In the genomic region with DNA sequence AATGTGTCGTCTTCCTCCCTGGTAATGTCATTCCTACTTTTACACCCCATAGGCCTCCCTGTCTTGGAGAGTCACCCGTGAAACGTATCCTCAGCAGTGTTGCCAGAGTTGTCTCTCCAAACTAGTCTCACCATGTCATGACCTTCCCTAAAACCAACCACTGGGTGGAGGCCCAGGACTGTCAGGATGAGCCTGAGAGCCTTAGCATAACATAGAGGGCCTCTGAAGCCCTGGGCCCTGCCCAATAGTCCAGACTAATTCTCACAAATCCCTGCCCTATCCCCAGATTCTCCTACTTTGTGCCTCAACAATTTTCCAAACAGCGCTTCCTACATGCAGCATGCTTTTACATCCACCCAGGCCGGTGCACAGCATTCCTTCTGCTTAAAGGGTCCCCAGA, we compare ENCODE assay signal across 20 cellular contexts. TPM values are rescaled to one million over a fixed set of nuclear protein-coding genes. Genes with fewer than 3 reads are reported as not detected.
DNase-seq lines count a peak whose midpoint lies in the region; ATAC-seq and TF ChIP-seq lines count a peak whose summit lies in the region.
"Had no signal": no experiment of that assay in that cellular context is flagged by ENCODE, and none has a peak within 500 bp of the region (broad histone marks: within the 10 kb centered on the region; RNA-seq: fewer than 3 reads in every experiment).

No MANE protein-coding gene starts in this region.

- TF ChIP-seq POLR2A in right lobe of liver (IDR thresholded peaks at IDR 0.05): no peak
- no peak for TF ChIP-seq POLR2A in testis (IDR thresholded peaks at IDR 0.05)

- ATAC-seq in right lobe of liver: peak; percentile 79 to 90 (median 85)
- no peak for ATAC-seq in HG02571 (IDR thresholded peaks at IDR 0.05; ENCODE audit: unreplicated experiment)
- ATAC-seq: CD8-positive, alpha-beta T cell had no signal

- no peaks in the 10 kb centered on the region for H3K9me3 Mint-ChIP-seq in endodermal cell
- H3K9me3 Mint-ChIP-seq: CD8-positive, alpha-beta T cell; HFFc6 had no signal

- H3K27ac ChIP-seq in endodermal cell (ENCODE audit: low read depth, low read length) (no peak overlapping the region), right lobe of liver (no peak overlapping the region), testis (no peak overlapping the region)
- H3K27ac ChIP-seq: GM23248, HL-60 had no signal

- H3K27me3 ChIP-seq in endodermal cell (ENCODE audit: control insufficient read depth, insufficient read depth, low read length, poor library complexity, severe bottlenecking) (no peaks in the 10 kb centered on the region), right lobe of liver (no peaks in the 10 kb centered on the region), testis (no peaks in the 10 kb centered on the region)

- H3K27me3 Mint-ChIP-seq in endodermal cell (ENCODE audit: insufficient read depth): peaks cover 3% of the 10 kb centered on the region

- no peak overlapping the region for H3K27ac Mint-ChIP-seq in endodermal cell
- H3K27ac Mint-ChIP-seq: CD14-positive monocyte; CD8-positive, alpha-beta T cell; HFFc6 had no signal

- H3K4me1 ChIP-seq in endodermal cell (ENCODE audit: control insufficient read depth, insufficient read depth, low read length) (no peaks in the 10 kb centered on the region), right lobe of liver (peaks cover 0 to 18% (median 4%) of the 10 kb centered on the region in 4 donors), testis (peaks cover 2% of the 10 kb centered on the region)

- H3K36me3 Mint-ChIP-seq in endodermal cell (ENCODE audit: low read depth): no peaks in the 10 kb centered on the region
- H3K36me3 Mint-ChIP-seq: CD14-positive monocyte; CD8-positive, alpha-beta T cell had no signal

- H3K36me3 ChIP-seq in endodermal cell (ENCODE audit: control insufficient read depth, insufficient read depth, low read length): no peaks in the 10 kb centered on the region
- H3K36me3 ChIP-seq in right lobe of liver: no peaks in the 10 kb centered on the region
- H3K36me3 ChIP-seq in testis (ENCODE audit: low read depth, missing control alignments): no peaks in the 10 kb centered on the region

- intact Hi-C loops in right lobe of liver (cut with DNase I) (loop anchor here in 1 of 2 donors (10.0 kb wide), 1 partner anchor 127 kb away; no protein-coding TSS in a partner anchor), testis (cut with DNase I; ENCODE audit: low total_unique reads) (no loop called here)

- TF ChIP-seq CTCF in endodermal cell (conservative IDR thresholded peaks at IDR 0.05) (peak; percentile 47), right lobe of liver (IDR thresholded peaks at IDR 0.05) (peak; percentile 31 to 54 (median 45)), testis (IDR thresholded peaks at IDR 0.05) (no peak)

- no peak overlapping the region for H3K4me3 ChIP-seq in endodermal cell (ENCODE audit: low read length)
- no peak overlapping the region for H3K4me3 ChIP-seq in right lobe of liver
- H3K4me3 ChIP-seq in testis: no peak overlapping the region
- H3K4me3 ChIP-seq: GM23248 had no signal

- H3K9me3 ChIP-seq in endodermal cell (ENCODE audit: control insufficient read depth, low read length): no peaks in the 10 kb centered on the region
- H3K9me3 ChIP-seq in right lobe of liver: no peaks in the 10 kb centered on the region
- no peaks in the 10 kb centered on the region for H3K9me3 ChIP-seq in testis

- WGBS in endodermal cell (ENCODE audit: insufficient coverage in 1 of 2, insufficient read length in 1 of 2), 2 experiments: 85 to 95% methylated on average over 5 of the region's 5 CpGs
- WGBS in right lobe of liver (ENCODE audit: insufficient coverage, low coverage, low lambda C conversion rate, missing lambda C conversion rate): 64% methylated on average over 4 of the region's 5 CpGs
- 88 to 95% methylated on average over 5 of the region's 5 CpGs for WGBS in testis, 2 donors

- peaks cover 5% of the 10 kb centered on the region for H3K4me1 Mint-ChIP-seq in endodermal cell

- H3K4me3 Mint-ChIP-seq in endodermal cell: no peak overlapping the region
- H3K4me3 Mint-ChIP-seq: CD14-positive monocyte; CD8-positive, alpha-beta T cell; HFFc6 had no signal

- no peak overlapping the region for H3K9ac ChIP-seq in endodermal cell (ENCODE audit: extremely low read depth, low read length, poor library complexity, severe bottlenecking)
- H3K9ac ChIP-seq: GM23248 had no signal

- DNase-seq in NCI-H226: peak; percentile 20
- peak; percentile 55 for DNase-seq in endodermal cell
- DNase-seq in right lobe of liver: peak; percentile 50 to 62 (median 59)
- peak; percentile 23 for DNase-seq in testis
- DNase-seq in A172 (ENCODE audit: low spot score): no peak
- DNase-seq in NCI-H748 (lab: John Stamatoyannopoulos, UW; ENCODE audit: unreplicated experiment): no peak
- DNase-seq: CD8-positive, alpha-beta T cell; COR-L47; DMS53; GF-D8; GM23248; HCEC 1CT; HFFc6; IMR-90; KBM-7 had no signal

RNA-seq across cellular contexts. Expression of a gene that starts 29.3 kb away (rescaled TPM):
- total RNA-seq in endodermal cell: not detected
- not detected for polyA plus RNA-seq in endodermal cell (2013, experiment 1 of 2)
- not detected for polyA plus RNA-seq in endodermal cell (2013, experiment 2 of 2)
- total RNA-seq in right lobe of liver: 1 to 10 TPM in 1 of 6 experiments, under 1 TPM in 2, not detected in 3; 0.39 to 1.3 (median 0.74) TPM
- under 1 TPM in 1 of 2 donors, not detected in 1; 0.24 TPM for total RNA-seq in testis
- not detected for polyA plus RNA-seq in testis (ENCODE audit: insufficient read depth, low read depth, low replicate concordance)
- not detected in 2 replicates for total RNA-seq in A172 (2014; rRNA removed; shearing (Covaris generic))
- total RNA-seq: A673; CD8-positive, alpha-beta T cell; GM23248; HFFc6; IMR-90 had no signal
- polyA plus RNA-seq: BJ, CD14-positive monocyte, GM23248, IMR-90 had no signal

Comparison
In these comparisons a context has a peak if more than half of its experiments do, and no peak if none do; other contexts are left out.
1. DNase-seq: peak in NCI-H226 (single experiment), endodermal cell (single experiment), right lobe of liver (3 of 3) and testis (single experiment); none in A172 (single experiment) and NCI-H748 (single experiment).
2. CTCF ChIP-seq: peak in endodermal cell (single experiment) and right lobe of liver (4 of 4); none in testis (0 of 3).